ENCODE assay signal across 3 cellular contexts in the genomic region with DNA sequence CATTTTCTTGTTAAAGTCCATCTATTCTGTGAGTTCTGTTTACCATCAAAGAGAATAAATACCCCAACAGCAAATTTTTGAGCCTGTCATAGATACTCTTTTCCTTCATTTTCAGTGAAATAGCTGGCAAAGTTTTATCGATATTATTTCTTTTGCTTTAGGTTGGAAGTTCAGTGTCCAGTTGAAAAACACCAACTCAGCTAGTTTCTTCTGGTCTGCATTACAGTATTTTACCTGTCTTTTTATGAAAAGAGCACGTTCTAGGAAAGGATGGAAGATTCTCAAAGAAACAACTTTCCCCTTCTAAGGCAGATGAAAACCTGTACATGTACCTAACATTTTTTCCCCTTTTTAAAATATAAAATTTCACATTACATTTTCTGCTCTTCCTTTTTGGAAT.
TF ChIP-seq lines count a peak whose summit lies in the region.

No MANE protein-coding gene starts in this region.

TF ChIP-seq in HepG2, 621 proteins besides CTCF, POLR2A, EP300 and RAD21:
- TF ChIP-seq MAFF (IDR thresholded peaks at IDR 0.05; ENCODE audit: low read depth, low read length), result 0 out of 2 replicates have a peak, but pooled peaks have one; percentile 30
- TF ChIP-seq MAFK (conservative IDR thresholded peaks at IDR 0.05 in 1 of 2, IDR thresholded peaks at IDR 0.05 in 1 of 2; ENCODE audit: low read length in 2 of 2), result peak; percentile 46 to 59; a peak in 3 of 4 replicates
- no peak for TF ChIP-seq ZNF552 (CRISPR knock-in tag; IDR thresholded peaks at IDR 0.05; ENCODE audit: borderline replicate concordance)
- TF ChIP-seq, protein P1, sequence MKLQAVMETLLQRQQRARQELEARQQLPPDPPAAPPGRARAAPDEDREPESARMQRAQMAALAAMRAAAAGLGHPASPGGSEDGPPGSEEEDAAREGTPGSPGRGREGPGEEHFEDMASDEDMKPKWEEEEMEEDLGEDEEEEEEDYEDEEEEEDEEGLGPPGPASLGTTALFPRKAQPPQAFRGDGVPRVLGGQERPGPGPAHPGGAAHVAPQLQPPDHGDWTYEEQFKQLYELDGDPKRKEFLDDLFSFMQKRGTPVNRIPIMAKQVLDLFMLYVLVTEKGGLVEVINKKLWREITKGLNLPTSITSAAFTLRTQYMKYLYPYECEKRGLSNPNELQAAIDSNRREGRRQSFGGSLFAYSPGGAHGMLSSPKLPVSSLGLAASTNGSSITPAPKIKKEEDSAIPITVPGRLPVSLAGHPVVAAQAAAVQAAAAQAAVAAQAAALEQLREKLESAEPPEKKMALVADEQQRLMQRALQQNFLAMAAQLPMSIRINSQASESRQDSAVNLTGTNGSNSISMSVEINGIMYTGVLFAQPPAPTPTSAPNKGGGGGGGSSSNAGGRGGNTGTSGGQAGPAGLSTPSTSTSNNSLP (IDR thresholded peaks at IDR 0.05; ENCODE audit: low read depth, low read length), result no peak

TF ChIP-seq in A549, 52 proteins besides CTCF, POLR2A, EP300 and RAD21:
- peak; percentile 21 for TF ChIP-seq MAFK (IDR thresholded peaks at IDR 0.05; ENCODE audit: partially characterized antibody)
- TF ChIP-seq, protein P2, sequence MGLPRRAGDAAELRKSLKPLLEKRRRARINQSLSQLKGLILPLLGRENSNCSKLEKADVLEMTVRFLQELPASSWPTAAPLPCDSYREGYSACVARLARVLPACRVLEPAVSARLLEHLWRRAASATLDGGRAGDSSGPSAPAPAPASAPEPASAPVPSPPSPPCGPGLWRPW (IDR thresholded peaks at IDR 0.05), result no peak
- TF ChIP-seq RARB (CRISPR knock-in tag; IDR thresholded peaks at IDR 0.05), result no peak
- TF ChIP-seq SREBF2 (IDR thresholded peaks at IDR 0.05), result no peak
- no peak for TF ChIP-seq MYC (IDR thresholded peaks at IDR 0.05; ENCODE audit: borderline replicate concordance, low read length)
TF ChIP-seq in A549: peak in this region for 1.

TF ChIP-seq in K562, 482 proteins besides CTCF, POLR2A, EP300 and RAD21:
- TF ChIP-seq KDM2B (CRISPR knock-in tag; IDR thresholded peaks at IDR 0.05) (no peak), MAFG (tag; conservative IDR thresholded peaks at IDR 0.05) (0 out of 2 replicates have a peak, but pooled peaks have one; percentile 14), ZNF436 (CRISPR knock-in tag; IDR thresholded peaks at IDR 0.05) (0 out of 2 replicates have a peak, but pooled peaks have one; percentile 20), SUPT5H (IDR thresholded peaks at IDR 0.05) (no peak), ZNF316 (IDR thresholded peaks at IDR 0.05) (peak; percentile 62)
- TF ChIP-seq, protein P3, sequence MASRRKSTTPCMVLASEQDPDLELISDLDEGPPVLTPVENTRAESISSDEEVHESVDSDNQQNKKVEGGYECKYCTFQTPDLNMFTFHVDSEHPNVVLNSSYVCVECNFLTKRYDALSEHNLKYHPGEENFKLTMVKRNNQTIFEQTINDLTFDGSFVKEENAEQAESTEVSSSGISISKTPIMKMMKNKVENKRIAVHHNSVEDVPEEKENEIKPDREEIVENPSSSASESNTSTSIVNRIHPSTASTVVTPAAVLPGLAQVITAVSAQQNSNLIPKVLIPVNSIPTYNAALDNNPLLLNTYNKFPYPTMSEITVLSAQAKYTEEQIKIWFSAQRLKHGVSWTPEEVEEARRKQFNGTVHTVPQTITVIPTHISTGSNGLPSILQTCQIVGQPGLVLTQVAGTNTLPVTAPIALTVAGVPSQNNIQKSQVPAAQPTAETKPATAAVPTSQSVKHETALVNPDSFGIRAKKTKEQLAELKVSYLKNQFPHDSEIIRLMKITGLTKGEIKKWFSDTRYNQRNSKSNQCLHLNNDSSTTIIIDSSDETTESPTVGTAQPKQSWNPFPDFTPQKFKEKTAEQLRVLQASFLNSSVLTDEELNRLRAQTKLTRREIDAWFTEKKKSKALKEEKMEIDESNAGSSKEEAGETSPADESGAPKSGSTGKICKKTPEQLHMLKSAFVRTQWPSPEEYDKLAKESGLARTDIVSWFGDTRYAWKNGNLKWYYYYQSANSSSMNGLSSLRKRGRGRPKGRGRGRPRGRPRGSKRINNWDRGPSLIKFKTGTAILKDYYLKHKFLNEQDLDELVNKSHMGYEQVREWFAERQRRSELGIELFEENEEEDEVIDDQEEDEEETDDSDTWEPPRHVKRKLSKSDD (conservative IDR thresholded peaks at IDR 0.05; ENCODE audit: low read length), result no peak
- TF ChIP-seq, protein P4, sequence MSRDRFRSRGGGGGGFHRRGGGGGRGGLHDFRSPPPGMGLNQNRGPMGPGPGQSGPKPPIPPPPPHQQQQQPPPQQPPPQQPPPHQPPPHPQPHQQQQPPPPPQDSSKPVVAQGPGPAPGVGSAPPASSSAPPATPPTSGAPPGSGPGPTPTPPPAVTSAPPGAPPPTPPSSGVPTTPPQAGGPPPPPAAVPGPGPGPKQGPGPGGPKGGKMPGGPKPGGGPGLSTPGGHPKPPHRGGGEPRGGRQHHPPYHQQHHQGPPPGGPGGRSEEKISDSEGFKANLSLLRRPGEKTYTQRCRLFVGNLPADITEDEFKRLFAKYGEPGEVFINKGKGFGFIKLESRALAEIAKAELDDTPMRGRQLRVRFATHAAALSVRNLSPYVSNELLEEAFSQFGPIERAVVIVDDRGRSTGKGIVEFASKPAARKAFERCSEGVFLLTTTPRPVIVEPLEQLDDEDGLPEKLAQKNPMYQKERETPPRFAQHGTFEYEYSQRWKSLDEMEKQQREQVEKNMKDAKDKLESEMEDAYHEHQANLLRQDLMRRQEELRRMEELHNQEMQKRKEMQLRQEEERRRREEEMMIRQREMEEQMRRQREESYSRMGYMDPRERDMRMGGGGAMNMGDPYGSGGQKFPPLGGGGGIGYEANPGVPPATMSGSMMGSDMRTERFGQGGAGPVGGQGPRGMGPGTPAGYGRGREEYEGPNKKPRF (IDR thresholded peaks at IDR 0.05; ENCODE audit: low read depth, low read length), result no peak
- TF ChIP-seq, protein P5, sequence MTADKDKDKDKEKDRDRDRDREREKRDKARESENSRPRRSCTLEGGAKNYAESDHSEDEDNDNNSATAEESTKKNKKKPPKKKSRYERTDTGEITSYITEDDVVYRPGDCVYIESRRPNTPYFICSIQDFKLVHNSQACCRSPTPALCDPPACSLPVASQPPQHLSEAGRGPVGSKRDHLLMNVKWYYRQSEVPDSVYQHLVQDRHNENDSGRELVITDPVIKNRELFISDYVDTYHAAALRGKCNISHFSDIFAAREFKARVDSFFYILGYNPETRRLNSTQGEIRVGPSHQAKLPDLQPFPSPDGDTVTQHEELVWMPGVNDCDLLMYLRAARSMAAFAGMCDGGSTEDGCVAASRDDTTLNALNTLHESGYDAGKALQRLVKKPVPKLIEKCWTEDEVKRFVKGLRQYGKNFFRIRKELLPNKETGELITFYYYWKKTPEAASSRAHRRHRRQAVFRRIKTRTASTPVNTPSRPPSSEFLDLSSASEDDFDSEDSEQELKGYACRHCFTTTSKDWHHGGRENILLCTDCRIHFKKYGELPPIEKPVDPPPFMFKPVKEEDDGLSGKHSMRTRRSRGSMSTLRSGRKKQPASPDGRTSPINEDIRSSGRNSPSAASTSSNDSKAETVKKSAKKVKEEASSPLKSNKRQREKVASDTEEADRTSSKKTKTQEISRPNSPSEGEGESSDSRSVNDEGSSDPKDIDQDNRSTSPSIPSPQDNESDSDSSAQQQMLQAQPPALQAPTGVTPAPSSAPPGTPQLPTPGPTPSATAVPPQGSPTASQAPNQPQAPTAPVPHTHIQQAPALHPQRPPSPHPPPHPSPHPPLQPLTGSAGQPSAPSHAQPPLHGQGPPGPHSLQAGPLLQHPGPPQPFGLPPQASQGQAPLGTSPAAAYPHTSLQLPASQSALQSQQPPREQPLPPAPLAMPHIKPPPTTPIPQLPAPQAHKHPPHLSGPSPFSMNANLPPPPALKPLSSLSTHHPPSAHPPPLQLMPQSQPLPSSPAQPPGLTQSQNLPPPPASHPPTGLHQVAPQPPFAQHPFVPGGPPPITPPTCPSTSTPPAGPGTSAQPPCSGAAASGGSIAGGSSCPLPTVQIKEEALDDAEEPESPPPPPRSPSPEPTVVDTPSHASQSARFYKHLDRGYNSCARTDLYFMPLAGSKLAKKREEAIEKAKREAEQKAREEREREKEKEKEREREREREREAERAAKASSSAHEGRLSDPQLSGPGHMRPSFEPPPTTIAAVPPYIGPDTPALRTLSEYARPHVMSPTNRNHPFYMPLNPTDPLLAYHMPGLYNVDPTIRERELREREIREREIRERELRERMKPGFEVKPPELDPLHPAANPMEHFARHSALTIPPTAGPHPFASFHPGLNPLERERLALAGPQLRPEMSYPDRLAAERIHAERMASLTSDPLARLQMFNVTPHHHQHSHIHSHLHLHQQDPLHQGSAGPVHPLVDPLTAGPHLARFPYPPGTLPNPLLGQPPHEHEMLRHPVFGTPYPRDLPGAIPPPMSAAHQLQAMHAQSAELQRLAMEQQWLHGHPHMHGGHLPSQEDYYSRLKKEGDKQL (CRISPR knock-in tag; IDR thresholded peaks at IDR 0.05; ENCODE audit: borderline replicate concordance), result no peak
- TF ChIP-seq, protein P6, sequence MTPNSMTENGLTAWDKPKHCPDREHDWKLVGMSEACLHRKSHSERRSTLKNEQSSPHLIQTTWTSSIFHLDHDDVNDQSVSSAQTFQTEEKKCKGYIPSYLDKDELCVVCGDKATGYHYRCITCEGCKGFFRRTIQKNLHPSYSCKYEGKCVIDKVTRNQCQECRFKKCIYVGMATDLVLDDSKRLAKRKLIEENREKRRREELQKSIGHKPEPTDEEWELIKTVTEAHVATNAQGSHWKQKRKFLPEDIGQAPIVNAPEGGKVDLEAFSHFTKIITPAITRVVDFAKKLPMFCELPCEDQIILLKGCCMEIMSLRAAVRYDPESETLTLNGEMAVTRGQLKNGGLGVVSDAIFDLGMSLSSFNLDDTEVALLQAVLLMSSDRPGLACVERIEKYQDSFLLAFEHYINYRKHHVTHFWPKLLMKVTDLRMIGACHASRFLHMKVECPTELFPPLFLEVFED (CRISPR knock-in tag; conservative IDR thresholded peaks at IDR 0.05), result no peak
